ENCODE assay signal across 1 cellular context in the genomic region with DNA sequence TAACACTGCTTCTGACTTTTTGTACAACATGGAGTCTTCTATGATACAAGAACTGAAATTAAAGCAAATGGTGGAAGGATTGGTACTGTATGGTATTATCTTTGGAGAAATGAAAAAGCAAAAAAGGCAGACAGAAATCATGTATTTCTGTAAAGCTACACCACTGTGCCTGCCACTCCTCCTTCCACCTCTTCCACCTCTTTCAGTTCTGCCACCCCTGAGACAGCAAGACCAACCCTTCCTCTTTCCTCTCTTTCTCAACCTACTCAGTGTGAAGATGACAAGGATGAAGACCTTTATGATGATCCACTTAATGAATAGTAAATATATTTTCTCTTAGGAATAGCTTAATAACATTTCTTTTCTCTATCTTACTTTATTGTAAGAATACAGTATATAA.
TF ChIP-seq lines count a peak whose summit lies in the region.

No MANE protein-coding gene starts in this region.

TF ChIP-seq in endothelial cell of umbilical vein, 7 proteins besides CTCF, POLR2A, EP300 and RAD21 (continued from another document):
- TF ChIP-seq MYC (IDR thresholded peaks at IDR 0.05; ENCODE audit: low read depth, low read length) = no peak
- TF ChIP-seq POLR2AphosphoS5 (IDR thresholded peaks at IDR 0.05; ENCODE audit: insufficient read depth, low read depth, low read length) = no peak
- TF ChIP-seq FOS (IDR thresholded peaks at IDR 0.05; ENCODE audit: borderline replicate concordance, insufficient read depth, low read length) = no peak
